In genomic region chr17:66661857-66662256, GRCh38 we compare ENCODE assay signal across 15 cellular contexts.
DNase-seq lines count a peak whose midpoint lies in the region; ATAC-seq and TF ChIP-seq lines count a peak whose summit lies in the region.
"Had no signal": no experiment of that assay in that cellular context is flagged by ENCODE, and none has a peak within 500 bp of the region (broad histone marks: within the 10 kb centered on the region; RNA-seq: fewer than 3 reads in every experiment).

No MANE protein-coding gene starts in this region.

- TF ChIP-seq CTCF in Calu3 (IDR thresholded peaks at IDR 0.05; ENCODE audit: unreplicated experiment) (no peak), breast epithelium (IDR thresholded peaks at IDR 0.05) (no peak), body of pancreas (IDR thresholded peaks at IDR 0.05) (no peak)

- H3K4me1 ChIP-seq in BLaER1: peaks cover 25% of the 10 kb centered on the region
- no peaks in the 10 kb centered on the region for H3K4me1 ChIP-seq in breast epithelium
- H3K4me1 ChIP-seq in body of pancreas: no peaks in the 10 kb centered on the region

- H3K9me3 Mint-ChIP-seq in Calu3 (ENCODE audit: low read depth, unreplicated experiment): no peaks in the 10 kb centered on the region
- H3K9me3 Mint-ChIP-seq: CD8-positive, alpha-beta T cell had no signal

- BruUV-seq in Calu3 (replicated peaks; lab: Mats Ljungman, UMichigan): no TSS peak

- H3K27ac Mint-ChIP-seq in Calu3 (ENCODE audit: unreplicated experiment): peak overlapping the region; percentile 74
- H3K27ac Mint-ChIP-seq: CD8-positive, alpha-beta T cell had no signal

- H3K27ac ChIP-seq in BLaER1 (no peak overlapping the region), breast epithelium (peak overlapping the region; percentile 64 to 68), body of pancreas (no peak overlapping the region)

- peaks cover 19% of the 10 kb centered on the region for H3K4me1 Mint-ChIP-seq in Calu3 (ENCODE audit: low read depth, unreplicated experiment)

- 77 to 88% methylated on average over 7 of the region's 7 CpGs for WGBS in body of pancreas, 2 donors

- intact Hi-C loops in Calu3 (cut with micrococcal nuclease; ENCODE audit: unreplicated experiment): no loop called here
- intact Hi-C loops in breast epithelium (cut with DNase I; ENCODE audit: low total_unique reads): no loop called here
- intact Hi-C loops in body of pancreas (cut with DNase I): no loop called here

- H3K36me3 ChIP-seq in BLaER1: no peaks in the 10 kb centered on the region
- H3K36me3 ChIP-seq in breast epithelium: no peaks in the 10 kb centered on the region
- no peaks in the 10 kb centered on the region for H3K36me3 ChIP-seq in body of pancreas (replicated peaks in 1 of 2; ENCODE audit: insufficient read depth in 1 of 2, low read depth in 2 of 2)

- no peaks in the 10 kb centered on the region for H4K20me1 ChIP-seq in BLaER1

- H3K36me3 Mint-ChIP-seq in Calu3 (ENCODE audit: insufficient read depth, unreplicated experiment): peaks cover 28% of the 10 kb centered on the region

- peaks cover 11% of the 10 kb centered on the region for H3K9me3 ChIP-seq in BLaER1
- H3K9me3 ChIP-seq in breast epithelium: no peaks in the 10 kb centered on the region
- no peaks in the 10 kb centered on the region for H3K9me3 ChIP-seq in body of pancreas

- TF ChIP-seq POLR2A in breast epithelium (IDR thresholded peaks at IDR 0.05) (no peak), body of pancreas (IDR thresholded peaks at IDR 0.05) (no peak)

- no peaks in the 10 kb centered on the region for H3K27me3 Mint-ChIP-seq in Calu3 (ENCODE audit: unreplicated experiment)

- ATAC-seq in body of pancreas: no peak
- no peak for ATAC-seq in GM19351 (IDR thresholded peaks at IDR 0.05; ENCODE audit: unreplicated experiment)
- ATAC-seq: CD8-positive, alpha-beta T cell had no signal

- H3K4me3 ChIP-seq in BLaER1 (no peak overlapping the region), breast epithelium (no peak overlapping the region), body of pancreas (no peak overlapping the region)
- H3K4me3 ChIP-seq: GM12878 had no signal

- no peak overlapping the region for H3K9ac ChIP-seq in BLaER1

- 0 out of 2 replicates have a peak overlapping the region, but pooled peaks have one; percentile 68 for H3K4me2 ChIP-seq in BLaER1

- H3K27me3 ChIP-seq in BLaER1 (no peaks in the 10 kb centered on the region; the same call in 1 of the 2 replicates), breast epithelium (no peaks in the 10 kb centered on the region), body of pancreas (no peaks in the 10 kb centered on the region)

- CTCF ChIA-PET in Calu3 (lab: Charles Lee): interaction anchor here (0.6 to 1.2 kb wide), 2 partner anchors 12 to 174 kb away, joined by 4 to 7 read pairs; no protein-coding TSS in a partner anchor

- no peak overlapping the region for H3K4me3 Mint-ChIP-seq in Calu3 (ENCODE audit: low read depth, unreplicated experiment)
- H3K4me3 Mint-ChIP-seq: CD8-positive, alpha-beta T cell had no signal

- DNase-seq in Calu3: no peak
- DNase-seq in NCI-H128 (lab: John Stamatoyannopoulos, UW; ENCODE audit: unreplicated experiment): peak; percentile 28
- DNase-seq in breast epithelium (ENCODE audit: low spot score in 2 of 2): peak in 1 of 2 donors; percentile 21
- DNase-seq in body of pancreas: no peak
- no peak for DNase-seq in activated gamma-delta T cell treated with Interleukin-2 at 50 U/mL for 16 hours
- no peak for DNase-seq in NCI-H2029 (lab: John Stamatoyannopoulos, UW)
- DNase-seq: CD8-positive, alpha-beta T cell; NCI-H1048; NCI-H187 treated with DMSO at 0.1 percent for 48 hours; NCI-H526 treated with DMSO at 0.1 percent for 48 hours; NK-92 treated with Interleukin-12 subunit alpha and Interleukin-12 subunit beta, amount 100 ng/mL, for 24 hours; OCI-M1 had no signal

Comparison
In these comparisons a context has a peak if more than half of its experiments do, and no peak if none do; other contexts are left out.
1. H3K27ac ChIP-seq: peak in breast epithelium (2 of 2); none in BLaER1 (single experiment) and body of pancreas (0 of 4).